Comparison of ENCODE assay signal across 29 cellular contexts in the genomic region with DNA sequence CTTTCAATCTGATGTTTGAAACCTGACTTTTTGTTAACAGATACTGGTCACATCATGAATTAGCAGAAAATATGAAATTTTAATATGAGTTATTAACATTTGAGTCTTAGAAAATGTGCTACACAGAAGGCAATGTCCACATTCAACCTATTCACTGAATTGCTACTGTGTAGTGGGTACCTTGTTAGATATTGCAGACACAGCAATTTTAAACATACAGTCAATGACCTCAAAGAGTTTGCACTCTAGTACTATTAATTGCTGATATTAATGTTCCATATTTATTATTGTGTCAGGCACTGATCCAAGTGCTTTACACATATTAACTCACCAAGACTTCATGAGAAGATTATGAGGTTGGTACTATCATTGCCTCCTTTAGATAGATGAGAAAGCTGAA.
"Had no signal": no experiment of that assay in that cellular context is flagged by ENCODE, and none has a peak within 500 bp of the region (broad histone marks: within the 10 kb centered on the region; RNA-seq: fewer than 3 reads in every experiment).

No MANE protein-coding gene starts in this region.

- H3K27ac Mint-ChIP-seq: dendritic cell treated with granulocyte-macrophage colony-stimulating factor and Interleukin-4, amounts not matched to agents 40 ng/mL and 50 ng/mL, for 4 days; effector memory CD8-positive, alpha-beta T cell; endodermal cell had no signal

- H3K4me1 ChIP-seq: colonic mucosa, esophagus muscularis mucosa, esophagus squamous epithelium, foreskin keratinocyte, gastrocnemius medialis, gastroesophageal sphincter, heart right ventricle had no signal

- H3K27me3 ChIP-seq: colonic mucosa, esophagus muscularis mucosa, esophagus squamous epithelium, foreskin keratinocyte, gastrocnemius medialis, gastroesophageal sphincter, heart left ventricle, heart right ventricle had no signal

- H3K4me3 Mint-ChIP-seq: dendritic cell treated with granulocyte-macrophage colony-stimulating factor and Interleukin-4, amounts not matched to agents 40 ng/mL and 50 ng/mL, for 4 days; effector memory CD8-positive, alpha-beta T cell; endodermal cell had no signal

- ATAC-seq: effector memory CD8-positive, alpha-beta T cell; esophagus mucosa; foreskin keratinocyte; gastrocnemius medialis; gastroesophageal sphincter; heart left ventricle; heart right ventricle had no signal

- H3K4me3 ChIP-seq: colonic mucosa, coronary artery, dorsolateral prefrontal cortex, esophagus muscularis mucosa, esophagus squamous epithelium, gastrocnemius medialis, gastroesophageal sphincter, heart left ventricle, heart right ventricle had no signal

- H3K36me3 ChIP-seq: colonic mucosa, esophagus muscularis mucosa, esophagus squamous epithelium, gastrocnemius medialis, gastroesophageal sphincter, heart left ventricle, heart right ventricle had no signal

- H3K27ac ChIP-seq: colonic mucosa, coronary artery, dorsolateral prefrontal cortex, epithelial cell of prostate, esophagus muscularis mucosa, esophagus squamous epithelium, foreskin keratinocyte, gastrocnemius medialis, gastroesophageal sphincter, heart left ventricle, heart right ventricle had no signal

- H3K9me3 ChIP-seq: colonic mucosa, esophagus muscularis mucosa, esophagus squamous epithelium, gastrocnemius medialis, gastroesophageal sphincter, heart left ventricle, heart right ventricle had no signal

- FAIRE-seq: colon, endometrium, endothelial cell of umbilical vein, frontal cortex had no signal

- H3K27me3 Mint-ChIP-seq: dendritic cell treated with granulocyte-macrophage colony-stimulating factor and Interleukin-4, amounts not matched to agents 40 ng/mL and 50 ng/mL, for 4 days; effector memory CD8-positive, alpha-beta T cell had no signal

- DNase-seq: colonic mucosa; cortex of kidney; dermis blood vessel endothelial cell; dorsolateral prefrontal cortex; effector CD4-positive, alpha-beta T cell; effector CD8-positive, alpha-beta T cell; effector memory CD4-positive, alpha-beta T cell; effector memory CD8-positive, alpha-beta T cell; endodermal cell; erythroblast; esophagus squamous epithelium; foreskin fibroblast; foreskin keratinocyte; foreskin melanocyte; gastrocnemius medialis; glutamatergic neuron; head of caudate nucleus; heart left ventricle; heart right ventricle had no signal
